22 cellular contexts compared by ENCODE assay signal in the genomic region with DNA sequence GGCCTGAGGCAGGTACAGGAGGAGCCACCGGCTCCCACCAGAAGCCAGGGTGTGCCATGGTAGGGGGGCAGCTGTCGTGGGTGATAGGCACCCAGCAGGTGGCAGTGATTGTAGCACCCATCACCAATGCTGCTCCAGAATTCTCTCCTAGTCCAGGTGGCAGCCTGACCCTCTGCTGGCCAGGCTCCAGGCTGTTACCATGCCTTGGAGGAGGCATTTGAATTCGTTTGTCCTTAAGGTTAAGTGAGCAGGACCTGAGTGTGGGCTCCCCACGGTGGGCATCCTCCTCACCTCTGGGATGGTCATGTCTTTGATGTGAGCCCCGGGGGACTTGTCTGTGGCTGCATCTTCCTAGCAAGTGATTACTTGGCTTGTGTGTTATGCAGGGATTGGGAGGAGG.
"Had no signal": no experiment of that assay in that cellular context is flagged by ENCODE, and none has a peak within 500 bp of the region (broad histone marks: within the 10 kb centered on the region; RNA-seq: fewer than 3 reads in every experiment).

No MANE protein-coding gene starts in this region.

- FAIRE-seq: bronchial epithelial cell had no signal

- ATAC-seq: activated CD4-positive, CD25-positive, alpha-beta regulatory T cell treated with anti-CD3 and anti-CD28 coated beads, Interleukin-2, amount 50 U/mL, for 24 hours; gastroesophageal sphincter had no signal

- H3K27me3 Mint-ChIP-seq: activated T-cell treated with anti-CD3 and anti-CD28 coated beads, Interleukin-2, amount 50 U/mL, for 24 hours had no signal

- H3K36me3 Mint-ChIP-seq: activated naive CD8-positive, alpha-beta T cell had no signal

- H3K9me3 ChIP-seq: gastroesophageal sphincter, sigmoid colon, thyroid gland had no signal

- H3K4me3 Mint-ChIP-seq: activated naive CD8-positive, alpha-beta T cell; activated T-cell treated with anti-CD3 and anti-CD28 coated beads, Interleukin-2, amount 50 U/mL, for 24 hours had no signal

- H3K27ac Mint-ChIP-seq: activated naive CD8-positive, alpha-beta T cell; activated T-cell treated with anti-CD3 and anti-CD28 coated beads, Interleukin-2, amount 50 U/mL, for 24 hours had no signal

- H3K4me2 ChIP-seq: smooth muscle cell had no signal

- H3K36me3 ChIP-seq: thyroid gland had no signal

- DNase-seq: activated CD8-positive, alpha-beta memory T cell treated with anti-CD3 and anti-CD28 coated beads, Interleukin-2, amount 50 U/mL, for 4 hours; activated naive CD4-positive, alpha-beta T cell; activated T-cell treated with anti-CD3 and anti-CD28 coated beads, Interleukin-2, amount 50 U/mL, for 24 hours; amygdala; head of caudate nucleus; hypothalamus; occipital lobe; sigmoid colon; stimulated activated CD4-positive, alpha-beta T cell treated with anti-CD3 and anti-CD28 coated beads, Interleukin-15, amount 100 ng/mL, for 24 hours; stimulated activated CD4-positive, alpha-beta T cell treated with anti-CD3 and anti-CD28 coated beads, Interleukin-2, amount 100 ng/mL, for 48 hours; stimulated activated CD8-positive, alpha-beta memory T cell treated with anti-CD3 and anti-CD28 coated beads, Interleukin-4, amount 100 ng/mL, for 48 hours; stimulated activated naive CD4-positive, alpha-beta T cell treated with Interleukin-2 at 50 U/mL for 16 hours; substantia nigra; thyroid gland had no signal

- H3K27me3 ChIP-seq: gastroesophageal sphincter, sigmoid colon, thyroid gland had no signal

- H3K27ac ChIP-seq: coronary artery, epithelial cell of prostate, gastroesophageal sphincter, sigmoid colon, thyroid gland had no signal

- H3K9me3 Mint-ChIP-seq: activated T-cell treated with anti-CD3 and anti-CD28 coated beads, Interleukin-2, amount 50 U/mL, for 24 hours; activated T-helper 2 cell treated with anti-CD3 and anti-CD28 coated beads, Interferon-gamma antibody, Interleukin-2, Interleukin-4, amounts not matched to agents 10 μg/mL and 5 μg/mL and 100 μg/mL, durations not matched to agents 14 hours and 24 hours and 36 hours had no signal

- H3K4me3 ChIP-seq: coronary artery, gastroesophageal sphincter, sigmoid colon, smooth muscle cell, thyroid gland had no signal

- H3K4me1 ChIP-seq: sigmoid colon, thyroid gland had no signal
